24 cellular contexts compared by ENCODE assay signal in genomic region chr9:33011857-33012256, GRCh38. TPM values are rescaled to one million over a fixed set of nuclear protein-coding genes. Genes with fewer than 3 reads are reported as not detected.
DNase-seq lines count a peak whose midpoint lies in the region; ATAC-seq, FAIRE-seq and TF ChIP-seq lines count a peak whose summit lies in the region.
"Had no signal": no experiment of that assay in that cellular context is flagged by ENCODE, and none has a peak within 500 bp of the region (broad histone marks: within the 10 kb centered on the region; RNA-seq: fewer than 3 reads in every experiment).

No MANE protein-coding gene starts in this region.

- peak overlapping the region; percentile 9 for H3K27ac Mint-ChIP-seq in activated naive CD8-positive, alpha-beta T cell treated with anti-CD3 and anti-CD28 coated beads, Interleukin-2, amount 50 U/mL, for 24 hours
- H3K27ac Mint-ChIP-seq in activated naive CD8-positive, alpha-beta T cell treated with anti-CD3 and anti-CD28 coated beads for 36 hours, result no peak overlapping the region
- H3K27ac Mint-ChIP-seq: CD8-positive, alpha-beta T cell had no signal

- no peaks in the 10 kb centered on the region for H3K27me3 Mint-ChIP-seq in activated naive CD8-positive, alpha-beta T cell treated with anti-CD3 and anti-CD28 coated beads, Interleukin-2, amount 50 U/mL, for 24 hours
- H3K27me3 Mint-ChIP-seq in activated naive CD8-positive, alpha-beta T cell treated with anti-CD3 and anti-CD28 coated beads for 36 hours, result no peaks in the 10 kb centered on the region
- H3K27me3 Mint-ChIP-seq: IgD-negative memory B cell had no signal

- DNase-seq in activated naive CD8-positive, alpha-beta T cell treated with anti-CD3 and anti-CD28 coated beads, Interleukin-2, amount 50 U/mL, for 24 hours, result no peak
- DNase-seq in activated naive CD8-positive, alpha-beta T cell treated with anti-CD3 and anti-CD28 coated beads for 36 hours, result no peak
- DNase-seq in NOMO-1 treated with dmso at 0.1 percent for 144 hours (lab: John Stamatoyannopoulos, UW; ENCODE audit: unreplicated experiment), result peak; percentile 28
- DNase-seq in bronchial epithelial cell (ENCODE audit: low read depth), result no peak
- no peak for DNase-seq in GF-D8 (lab: John Stamatoyannopoulos, UW)
- no peak for DNase-seq in NCI-H1105 treated with DMSO at 0.1 percent for 48 hours (lab: John Stamatoyannopoulos, UW)
- no peak for DNase-seq in NCI-H2171 (lab: John Stamatoyannopoulos, UW)
- DNase-seq: AML-193; CD8-positive, alpha-beta T cell; DMS 273 treated with DMSO at 0.1 percent for 48 hours; DMS79; EL; GDM1; NCI-H2029 treated with DMSO at 0.1 percent for 48 hours; NCI-H2227 treated with DMSO at 0.1 percent for 48 hours; NCI-H510A; NCI-H69; PC-9; Right ventricle myocardium superior; RPMI8226 had no signal

- no peaks in the 10 kb centered on the region for H3K27me3 ChIP-seq in bronchial epithelial cell (ENCODE audit: control insufficient read depth, insufficient read depth, low read length)
- H3K27me3 ChIP-seq: BLaER1 treated with 17β-estradiol and CSF1 and Interleukin-3, amounts not matched to agents 10 nM and 100 nM had no signal

- peak; percentile 7 for FAIRE-seq in bronchial epithelial cell (lab: Jason Lieb, UNC)
- FAIRE-seq: GM12892, H54 had no signal

- no peak overlapping the region for H3K4me3 ChIP-seq in bronchial epithelial cell (ENCODE audit: low read depth, low read length)
- H3K4me3 ChIP-seq: BLaER1 treated with 17β-estradiol and CSF1 and Interleukin-3, amounts not matched to agents 10 nM and 100 nM; PC-9 had no signal

- no peak for TF ChIP-seq CTCF in bronchial epithelial cell (IDR thresholded peaks at IDR 0.05; ENCODE audit: insufficient read depth, low read length, severe bottlenecking)

- peaks cover 2% of the 10 kb centered on the region for H3K36me3 ChIP-seq in bronchial epithelial cell (ENCODE audit: control insufficient read depth, insufficient read depth, low read length)

- no peaks in the 10 kb centered on the region for H3K9me3 Mint-ChIP-seq in activated naive CD8-positive, alpha-beta T cell treated with anti-CD3 and anti-CD28 coated beads, Interleukin-2, amount 50 U/mL, for 24 hours
- H3K9me3 Mint-ChIP-seq in activated naive CD8-positive, alpha-beta T cell treated with anti-CD3 and anti-CD28 coated beads for 36 hours, result no peaks in the 10 kb centered on the region
- H3K9me3 Mint-ChIP-seq: CD8-positive, alpha-beta T cell; IgD-negative memory B cell had no signal

- no peak for ATAC-seq in activated naive CD8-positive, alpha-beta T cell treated with anti-CD3 and anti-CD28 coated beads, Interleukin-2, amount 50 U/mL, for 24 hours
- ATAC-seq: CD8-positive, alpha-beta T cell had no signal

- H3K4me3 Mint-ChIP-seq in activated naive CD8-positive, alpha-beta T cell treated with anti-CD3 and anti-CD28 coated beads, Interleukin-2, amount 50 U/mL, for 24 hours, result no peak overlapping the region
- H3K4me3 Mint-ChIP-seq in activated naive CD8-positive, alpha-beta T cell treated with anti-CD3 and anti-CD28 coated beads for 36 hours, result no peak overlapping the region
- H3K4me3 Mint-ChIP-seq: CD8-positive, alpha-beta T cell; IgD-negative memory B cell had no signal

- H3K36me3 Mint-ChIP-seq in activated naive CD8-positive, alpha-beta T cell treated with anti-CD3 and anti-CD28 coated beads, Interleukin-2, amount 50 U/mL, for 24 hours (ENCODE audit: low read depth), result peaks cover 2% of the 10 kb centered on the region
- no peaks in the 10 kb centered on the region for H3K36me3 Mint-ChIP-seq in activated naive CD8-positive, alpha-beta T cell treated with anti-CD3 and anti-CD28 coated beads for 36 hours
- H3K36me3 Mint-ChIP-seq: CD8-positive, alpha-beta T cell; IgD-negative memory B cell had no signal

- H3K4me1 Mint-ChIP-seq in activated naive CD8-positive, alpha-beta T cell treated with anti-CD3 and anti-CD28 coated beads, Interleukin-2, amount 50 U/mL, for 24 hours, result no peaks in the 10 kb centered on the region
- H3K4me1 Mint-ChIP-seq in activated naive CD8-positive, alpha-beta T cell treated with anti-CD3 and anti-CD28 coated beads for 36 hours, result no peaks in the 10 kb centered on the region

RNA-seq across cellular contexts. Expression of gene APTX, which starts 10.4 kb away (rescaled TPM):
- total RNA-seq in activated naive CD8-positive, alpha-beta T cell treated with anti-CD3 and anti-CD28 coated beads for 36 hours, result 10 to 100 TPM; 55.4 to 59.1 TPM
- total RNA-seq in bronchial epithelial cell, result 66.6 and 67.5 TPM in 2 replicates

RNA-seq across cellular contexts. Expression of gene DNAJA1, which starts 13.2 kb away (rescaled TPM):
- total RNA-seq in activated naive CD8-positive, alpha-beta T cell treated with anti-CD3 and anti-CD28 coated beads for 36 hours, result 100 to 1,000 TPM; 222 to 223 TPM
- 26.1 and 27.3 TPM in 2 replicates for total RNA-seq in bronchial epithelial cell
